Comparison of ENCODE assay signal across 8 cellular contexts in genomic region chr6:27078734-27079357, GRCh38.
DNase-seq lines count a peak whose midpoint lies in the region; ATAC-seq and TF ChIP-seq lines count a peak whose summit lies in the region.

No MANE protein-coding gene starts in this region.

- no peak overlapping the region for H3K9ac ChIP-seq in endodermal cell (ENCODE audit: extremely low read depth, low read length, poor library complexity, severe bottlenecking)

- H3K27me3 ChIP-seq in endodermal cell (ENCODE audit: control insufficient read depth, insufficient read depth, low read length, poor library complexity, severe bottlenecking) (peaks cover 19% of the 10 kb centered on the region), thymus (ENCODE audit: control insufficient read depth, insufficient read depth) (peaks cover 3% of the 10 kb centered on the region)

- TF ChIP-seq CTCF in endodermal cell (conservative IDR thresholded peaks at IDR 0.05) = peak; percentile 95

- H3K27me3 Mint-ChIP-seq in endodermal cell (ENCODE audit: insufficient read depth) = peaks cover 12% of the 10 kb centered on the region

- WGBS in endodermal cell (ENCODE audit: insufficient coverage in 1 of 2, insufficient read length in 1 of 2), 2 experiments = 0 to 7% methylated on average over 4 to 9 of the region's 9 CpGs
- WGBS in thymus = 3% methylated on average over 9 of the region's 9 CpGs

- H3K36me3 Mint-ChIP-seq in endodermal cell (ENCODE audit: low read depth) = no peaks in the 10 kb centered on the region

- H3K4me3 Mint-ChIP-seq in endodermal cell = peak overlapping the region; percentile 60

- ATAC-seq in GM18861 (IDR thresholded peaks at IDR 0.05; ENCODE audit: unreplicated experiment) (peak; percentile 57), HG03280 (IDR thresholded peaks at IDR 0.05; ENCODE audit: unreplicated experiment) (peak; percentile 77)

- H3K27ac Mint-ChIP-seq in endodermal cell = peak overlapping the region; percentile 59

- H3K9me3 ChIP-seq in endodermal cell (ENCODE audit: control insufficient read depth, low read length) (peaks cover 11% of the 10 kb centered on the region), thymus (ENCODE audit: control insufficient read depth) (no peaks in the 10 kb centered on the region)

- peaks cover 17% of the 10 kb centered on the region for H3K4me1 Mint-ChIP-seq in endodermal cell

- H3K36me3 ChIP-seq in endodermal cell (ENCODE audit: control insufficient read depth, insufficient read depth, low read length) (no peaks in the 10 kb centered on the region), thymus (ENCODE audit: control insufficient read depth, insufficient read depth) (no peaks in the 10 kb centered on the region)

- no peak overlapping the region for H3K27ac ChIP-seq in endodermal cell (ENCODE audit: low read depth, low read length)
- H3K27ac ChIP-seq in thymus (ENCODE audit: low read depth) = no peak overlapping the region

- DNase-seq in Ammon's horn (ENCODE audit: low spot score) = peak; percentile 86
- peak; percentile 72 for DNase-seq in NCI-H510A (lab: John Stamatoyannopoulos, UW)
- DNase-seq in activated CD4-positive, alpha-beta T cell treated with anti-CD3 and anti-CD28 coated beads, Interleukin-2, amount 50 U/mL, for 48 hours = peak; percentile 39 to 64
- DNase-seq in endodermal cell = peak; percentile 87
- DNase-seq in middle frontal gyrus (ENCODE audit: extremely low spot score, low spot score) = peak; percentile 67

- peaks cover 5% of the 10 kb centered on the region for H3K9me3 Mint-ChIP-seq in endodermal cell

- H3K4me3 ChIP-seq in endodermal cell (ENCODE audit: low read length) = peak overlapping the region; percentile 24
- peak overlapping the region; percentile 32 for H3K4me3 ChIP-seq in thymus (ENCODE audit: low read length)

- H3K4me1 ChIP-seq in endodermal cell (ENCODE audit: control insufficient read depth, insufficient read depth, low read length) = no peaks in the 10 kb centered on the region
- H3K4me1 ChIP-seq in thymus (ENCODE audit: control insufficient read depth, insufficient read depth, low read length) = no peaks in the 10 kb centered on the region
